Comparison of ENCODE assay signal across 8 cellular contexts in genomic region chr15:30823068-30823813, GRCh38.
DNase-seq lines count a peak whose midpoint lies in the region; ATAC-seq and TF ChIP-seq lines count a peak whose summit lies in the region.
"Not testable (repeated sequence)": the region's sequence is repeated elsewhere in the genome, so short reads cannot be mapped to it uniquely, and the experiment has no call there.

No MANE protein-coding gene starts in this region.

- peak overlapping the region; percentile 99 for H3K4me3 Mint-ChIP-seq in natural killer cell

- H3K4me1 ChIP-seq in ectodermal cell (ENCODE audit: control insufficient read depth, insufficient read depth, low read length) = not testable (repeated sequence)

- H3K4me3 ChIP-seq in GM08714 (ENCODE audit: low read length) = peak overlapping the region; percentile 53
- not testable (repeated sequence) for H3K4me3 ChIP-seq in ectodermal cell (ENCODE audit: insufficient read depth, low read depth, low read length)

- intact Hi-C loops in natural killer cell (cut with micrococcal nuclease) = not testable (repeated sequence)

- not testable (repeated sequence) for H3K27me3 ChIP-seq in ectodermal cell (ENCODE audit: control insufficient read depth, insufficient read depth, low read length, poor library complexity, severe bottlenecking)

- H3K27ac ChIP-seq in ectodermal cell (ENCODE audit: insufficient read depth, low read depth, low read length, poor library complexity, severe bottlenecking) = peak overlapping the region; percentile 72

- H3K36me3 Mint-ChIP-seq in natural killer cell = not testable (repeated sequence)

- peak; percentile 64 for DNase-seq in NCI-H1417 treated with DMSO at 0.1 percent for 48 hours (lab: John Stamatoyannopoulos, UW)
- DNase-seq in RPMI7951 (ENCODE audit: low read depth) = peak; percentile 83
- DNase-seq in activated T-cell treated with anti-CD3 and anti-CD28 coated beads for 24 hours (ENCODE audit: low read depth) = peak; percentile 25
- DNase-seq in natural killer cell = not testable (repeated sequence)
- DNase-seq in stimulated activated naive CD8-positive, alpha-beta T cell treated with anti-CD3 and anti-CD28 coated beads, Interleukin-15, Interleukin-2, amounts not matched to agents 100 U/mL and 50 U/mL, for 24 hours = peak; percentile 60

- H3K27me3 Mint-ChIP-seq in natural killer cell (ENCODE audit: low read depth in 2 of 2) = peaks cover 7 to 11% of the 10 kb centered on the region in 2 donors

- peak; percentile 97 for ATAC-seq in HG02759 (IDR thresholded peaks at IDR 0.05; ENCODE audit: unreplicated experiment)
- ATAC-seq in natural killer cell = peak in 2 of 3 donors; percentile 87 to 95
- ATAC-seq in stimulated activated naive CD8-positive, alpha-beta T cell treated with anti-CD3 and anti-CD28 coated beads, Interleukin-15, Interleukin-2, amounts not matched to agents 100 U/mL and 50 U/mL, for 24 hours = peak; percentile 86

- not testable (repeated sequence) for TF ChIP-seq CTCF in natural killer cell (IDR thresholded peaks at IDR 0.05)

- not testable (repeated sequence) for H3K9me3 ChIP-seq in ectodermal cell (ENCODE audit: control insufficient read depth, low read length)

- H3K36me3 ChIP-seq in ectodermal cell (ENCODE audit: control insufficient read depth, insufficient read depth, low read length) = not testable (repeated sequence)

- 73 to 76% methylated on average over 15 of the region's 15 CpGs for WGBS in ectodermal cell, 2 experiments

- H3K9me3 Mint-ChIP-seq in natural killer cell = not testable (repeated sequence)

- peak overlapping the region in 1 of 2 donors; percentile 93 for H3K27ac Mint-ChIP-seq in natural killer cell

- H3K4me1 Mint-ChIP-seq in natural killer cell = not testable (repeated sequence)
